In genomic region chr21:46509760-46510159, GRCh38 we compare ENCODE assay signal across 16 cellular contexts. TPM values are rescaled to one million over a fixed set of nuclear protein-coding genes. Genes with fewer than 3 reads are reported as not detected.
A peak's percentile ranks its signal among the peaks of the same experiment; 100 is the strongest.
DNase-seq lines count a peak whose midpoint lies in the region; ATAC-seq, FAIRE-seq and TF ChIP-seq lines count a peak whose summit lies in the region.
"Had no signal": no experiment of that assay in that cellular context is flagged by ENCODE, and none has a peak within 500 bp of the region (broad histone marks: within the 10 kb centered on the region; RNA-seq: fewer than 3 reads in every experiment).

No MANE protein-coding gene starts in this region.

- peaks cover 0 to 31% (median 3%) of the 10 kb centered on the region in 3 donors for H3K36me3 ChIP-seq in pancreas
- H3K36me3 ChIP-seq: uterus had no signal

- H3K9me3 ChIP-seq in pancreas, result no peaks in the 10 kb centered on the region
- H3K9me3 ChIP-seq: uterus had no signal

- ATAC-seq in pancreas (peak in 2 of 4 donors; percentile 97 to 99), HG02870 (IDR thresholded peaks at IDR 0.05; ENCODE audit: unreplicated experiment) (no peak), HG02973 (IDR thresholded peaks at IDR 0.05; ENCODE audit: unreplicated experiment) (no peak)

- no peak for FAIRE-seq in pancreas (lab: Jason Lieb, UNC)

- TF ChIP-seq CTCF in pancreas (IDR thresholded peaks at IDR 0.05), result no peak

- intact Hi-C loops in pancreas (cut with DNase I), result no loop called here

- no peak overlapping the region for H3K4me3 ChIP-seq in pancreas
- H3K4me3 ChIP-seq: dorsolateral prefrontal cortex, uterus had no signal

- H3K27me3 ChIP-seq in pancreas, result no peaks in the 10 kb centered on the region
- H3K27me3 ChIP-seq: dorsolateral prefrontal cortex, uterus had no signal

- 56 to 60% methylated on average over 8 of the region's 8 CpGs for WGBS in pancreas, 2 donors

- peaks cover 1 to 3% (median 2%) of the 10 kb centered on the region in 3 donors for H3K4me1 ChIP-seq in pancreas
- H3K4me1 ChIP-seq: uterus had no signal

- H3K27ac ChIP-seq in epithelial cell of prostate, result peak overlapping the region; percentile 90
- H3K27ac ChIP-seq in pancreas, result no peak overlapping the region
- H3K27ac ChIP-seq: dorsolateral prefrontal cortex, uterus had no signal

- DNase-seq in Daoy (ENCODE audit: low read depth) (peak; percentile 92), NCI-H82 treated with DMSO at 0.1 percent for 48 hours (lab: John Stamatoyannopoulos, UW; ENCODE audit: unreplicated experiment) (peak; percentile 96), epithelial cell of prostate (ENCODE audit: low read depth, low spot score) (peak; percentile 67), pancreas (peak in 4 of 6 donors; percentile 47 to 89 (median 54)), amniotic stem cell (lab: John Stamatoyannopoulos, UW) (no peak)
- DNase-seq in activated T-cell treated with anti-CD3 and anti-CD28 coated beads, Interleukin-2, amount 50 U/mL, for 48 hours, result no peak
- DNase-seq: activated CD4-positive, alpha-beta T cell treated with anti-CD3 and anti-CD28 coated beads, Interleukin-2, amount 50 U/mL, for 48 hours; activated naive CD4-positive, alpha-beta T cell treated with anti-CD3 and anti-CD28 coated beads, Interleukin-2, amount 50 U/mL, for 16 hours; CD8-positive, alpha-beta memory T cell; dorsolateral prefrontal cortex; GOT3; naive B cell; NCI-H524; uterus had no signal

RNA-seq across cellular contexts. Expression of gene DIP2A, which starts 51.1 kb away (rescaled TPM):
- 11.5 and 16.4 TPM in 2 replicates for total RNA-seq in Daoy (2014; rRNA removed; shearing (Covaris generic))
- total RNA-seq in pancreas, result 10 to 100 TPM; 12.1 to 26.3 (median 16.5) TPM
- polyA plus RNA-seq in pancreas, result 10 to 100 TPM; 23.2 to 28.7 TPM

Comparison
In these comparisons a context has a peak if more than half of its experiments do, and no peak if none do; other contexts are left out.
1. DNase-seq: peak in Daoy (single experiment), NCI-H82 treated with DMSO at 0.1 percent for 48 hours (single experiment), epithelial cell of prostate (single experiment) and pancreas (4 of 6); none in amniotic stem cell (single experiment) and activated T-cell treated with anti-CD3 and anti-CD28 coated beads, Interleukin-2, amount 50 U/mL, for 48 hours (0 of 2).